8 cellular contexts compared by ENCODE assay signal in the genomic region with DNA sequence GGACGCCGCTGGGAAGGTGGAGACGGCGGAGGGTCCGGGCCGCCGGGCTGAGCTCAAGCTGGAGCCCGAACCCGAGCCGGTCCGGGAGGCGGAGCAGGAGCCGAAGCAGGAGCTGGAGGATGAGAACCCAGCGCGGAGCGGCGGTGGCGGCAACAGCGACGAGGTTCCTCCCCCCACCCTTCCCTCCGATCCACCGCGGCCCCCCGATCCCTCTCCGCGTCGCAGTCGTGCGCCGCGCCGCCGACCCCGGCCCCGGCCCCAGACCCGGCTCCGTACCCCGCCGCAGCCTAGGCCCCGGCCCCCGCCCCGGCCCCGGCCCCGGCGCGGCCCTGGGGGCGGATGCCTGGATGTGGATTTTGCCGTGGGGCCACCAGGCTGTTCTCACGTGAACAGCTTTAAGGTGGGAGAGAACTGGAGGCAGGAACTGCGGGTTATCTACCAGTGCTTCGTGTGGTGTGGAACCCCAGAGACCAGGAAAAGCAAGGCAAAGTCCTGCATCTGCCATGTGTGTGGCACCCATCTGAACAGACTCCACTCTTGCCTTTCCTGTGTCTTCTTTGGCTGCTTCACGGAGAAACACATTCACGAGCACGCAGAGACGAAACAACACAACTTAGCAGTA. TPM values are rescaled to one million over a fixed set of nuclear protein-coding genes. Genes with fewer than 3 reads are reported as not detected.
DNase-seq lines count a peak whose midpoint lies in the region; ATAC-seq and TF ChIP-seq lines count a peak whose summit lies in the region.

No MANE protein-coding gene starts in this region.

- TF ChIP-seq CTCF in LNCaP clone FGC (IDR thresholded peaks at IDR 0.05; ENCODE audit: control insufficient read depth, extremely low read depth, insufficient read depth) (no peak), mammary epithelial cell (conservative IDR thresholded peaks at IDR 0.05 in 1 of 2, IDR thresholded peaks at IDR 0.05 in 1 of 2; ENCODE audit: extremely low read depth in 1 of 2, insufficient read depth in 1 of 2, low read depth in 1 of 2, low read length in 2 of 2) (no peak), liver (IDR thresholded peaks at IDR 0.05; ENCODE audit: low read depth, low read length, missing input control) (no peak), thyroid gland (IDR thresholded peaks at IDR 0.05) (no peak)

- in situ Hi-C loops in mammary epithelial cell (cut with MboI; ENCODE audit: low sequenced_read_pairs in 2 of 2), result no loop called here

- ATAC-seq in activated CD8-positive, alpha-beta memory T cell treated with anti-CD3 and anti-CD28 coated beads, Interleukin-2, amount 10 ng/mL, durations not matched to agents 7 days and 5 days, result peak; percentile 10
- ATAC-seq in GM19397 (IDR thresholded peaks at IDR 0.05; ENCODE audit: unreplicated experiment), result no peak

- no peaks in the 10 kb centered on the region for H3K27me3 Mint-ChIP-seq in activated CD8-positive, alpha-beta memory T cell treated with anti-CD3 and anti-CD28 coated beads, Interleukin-2, amount 10 ng/mL, durations not matched to agents 7 days and 5 days

- H4K20me1 ChIP-seq in mammary epithelial cell (ENCODE audit: insufficient read depth, low read length), result no peaks in the 10 kb centered on the region

- peak overlapping the region; percentile 55 for H3K4me3 ChIP-seq in LNCaP clone FGC (ENCODE audit: low read depth, low read length)
- H3K4me3 ChIP-seq in mammary epithelial cell (replicated peaks in 1 of 3; ENCODE audit: insufficient read depth in 1 of 3, low read depth in 2 of 3, low read length in 3 of 3), result peak overlapping the region; percentile 37 to 64 (median 51)
- H3K4me3 ChIP-seq in liver (ENCODE audit: low read depth in 1 of 3, low read length in 3 of 3), result peak overlapping the region in 2 of 3 donors; percentile 57 to 77
- peak overlapping the region in 1 of 3 donors; percentile 46 for H3K4me3 ChIP-seq in thyroid gland (replicated peaks in 1 of 3)

- H3K4me3 Mint-ChIP-seq in activated CD8-positive, alpha-beta memory T cell treated with anti-CD3 and anti-CD28 coated beads, Interleukin-2, amount 10 ng/mL, durations not matched to agents 7 days and 5 days, result peak overlapping the region; percentile 72

- no TSS peak for BruUV-seq in mammary epithelial cell (replicated peaks; lab: Mats Ljungman, UMichigan)

- TF ChIP-seq RAD21 in liver (IDR thresholded peaks at IDR 0.05), result no peak

- CTCF ChIA-PET in activated CD8-positive, alpha-beta memory T cell treated with anti-CD3 and anti-CD28 coated beads, Interleukin-2, amount 10 ng/mL, durations not matched to agents 7 days and 5 days (lab: Charles Lee), result interaction anchor here (0.6 to 3.1 kb wide), 3 partner anchors 23 to 41 kb away, joined by 3 to 22 read pairs (median 4); partner anchors contain the start of gene CLCN5
- CTCF ChIA-PET in mammary epithelial cell (lab: Charles Lee; ENCODE audit: low non-redundant PET), result no interaction called here

- no peaks in the 10 kb centered on the region for H3K9me3 Mint-ChIP-seq in activated CD8-positive, alpha-beta memory T cell treated with anti-CD3 and anti-CD28 coated beads, Interleukin-2, amount 10 ng/mL, durations not matched to agents 7 days and 5 days (ENCODE audit: low read depth)

- H3K36me3 ChIP-seq in mammary epithelial cell (ENCODE audit: insufficient read depth, low read length) (no peaks in the 10 kb centered on the region), liver (ENCODE audit: control insufficient read depth in 4 of 4, insufficient read depth in 3 of 4, low read depth in 1 of 4, low read length in 3 of 4) (no peaks in the 10 kb centered on the region), thyroid gland (no peaks in the 10 kb centered on the region)

- peaks cover 10% of the 10 kb centered on the region for H3K4me1 ChIP-seq in mammary epithelial cell (ENCODE audit: insufficient read depth, low read length)
- peaks cover 3 to 18% (median 7%) of the 10 kb centered on the region in 4 donors for H3K4me1 ChIP-seq in liver (ENCODE audit: control insufficient read depth in 4 of 4, insufficient read depth in 4 of 4, low read length in 3 of 4)
- H3K4me1 ChIP-seq in thyroid gland, result peaks cover 0 to 5% of the 10 kb centered on the region in 2 donors

- DNase-seq in activated CD8-positive, alpha-beta memory T cell treated with anti-CD3 and anti-CD28 coated beads, Interleukin-2, amount 10 ng/mL, durations not matched to agents 7 days and 5 days, result no peak
- DNase-seq in activated CD8-positive, alpha-beta memory T cell treated with anti-CD3 and anti-CD28 coated beads, Interleukin-2, amount 50 U/mL, for 4 hours, result no peak
- DNase-seq in LNCaP clone FGC (ENCODE audit: low read depth), result no peak
- no peak for DNase-seq in mammary epithelial cell
- DNase-seq in thyroid gland, result no peak
- DNase-seq in NCI-H2196 (lab: John Stamatoyannopoulos, UW; ENCODE audit: unreplicated experiment), result no peak

- peaks cover 17% of the 10 kb centered on the region for H3K4me1 Mint-ChIP-seq in activated CD8-positive, alpha-beta memory T cell treated with anti-CD3 and anti-CD28 coated beads, Interleukin-2, amount 10 ng/mL, durations not matched to agents 7 days and 5 days

- H3K27me3 ChIP-seq in mammary epithelial cell (ENCODE audit: insufficient read depth, low read length) (no peaks in the 10 kb centered on the region), liver (ENCODE audit: control insufficient read depth in 4 of 4, insufficient read depth in 4 of 4, low read length in 3 of 4) (no peaks in the 10 kb centered on the region), thyroid gland (no peaks in the 10 kb centered on the region)

- intact Hi-C loops in mammary epithelial cell (cut with micrococcal nuclease), result loop anchor here (1.0 to 10.0 kb wide), 2 partner anchors 325 to 685 kb away; partner anchors contain the start of gene CCNB3
- intact Hi-C loops in thyroid gland (cut with DNase I), result no loop called here

- 44% methylated on average over 8 of the region's 55 CpGs for WGBS in mammary epithelial cell (ENCODE audit: low coverage, missing lambda C conversion rate)
- WGBS in liver, result 6% methylated on average over 44 of the region's 55 CpGs
- WGBS in thyroid gland, 2 donors, result 16 to 24% methylated on average over 6 to 10 of the region's 55 CpGs

- H3K27ac Mint-ChIP-seq in activated CD8-positive, alpha-beta memory T cell treated with anti-CD3 and anti-CD28 coated beads, Interleukin-2, amount 10 ng/mL, durations not matched to agents 7 days and 5 days, result peak overlapping the region; percentile 52

- no peaks in the 10 kb centered on the region for H3K79me2 ChIP-seq in mammary epithelial cell (ENCODE audit: insufficient read depth, low read length)

- no peaks in the 10 kb centered on the region for H3K36me3 Mint-ChIP-seq in activated CD8-positive, alpha-beta memory T cell treated with anti-CD3 and anti-CD28 coated beads, Interleukin-2, amount 10 ng/mL, durations not matched to agents 7 days and 5 days

- no peak for TF ChIP-seq POLR2A in thyroid gland (IDR thresholded peaks at IDR 0.05)

- H3K27ac ChIP-seq in mammary epithelial cell (ENCODE audit: insufficient read depth, low read depth, low read length), result no peak overlapping the region
- H3K27ac ChIP-seq in liver (ENCODE audit: low read depth in 1 of 2, low read length in 2 of 2), result peak overlapping the region in 1 of 2 donors; percentile 66
- H3K27ac ChIP-seq in thyroid gland, result peak overlapping the region; percentile 72 to 78 (median 77)

- dilution Hi-C loops in mammary epithelial cell (cut with HindIII; ENCODE audit: low sequenced_read_pairs), result no loop called here

- peak overlapping the region; percentile 73 for H3K4me2 ChIP-seq in mammary epithelial cell (ENCODE audit: insufficient read depth, low read depth, low read length)

- H3K9ac ChIP-seq in mammary epithelial cell (ENCODE audit: insufficient read depth, low read length) (no peak overlapping the region), liver (ENCODE audit: low read depth in 1 of 2, low read length in 2 of 2) (no peak overlapping the region)

- peak overlapping the region; percentile 73 for H2AFZ ChIP-seq in mammary epithelial cell (ENCODE audit: low read depth, low read length)

- H3K9me3 ChIP-seq in mammary epithelial cell (replicated peaks; ENCODE audit: insufficient read depth, low read length), result no peaks in the 10 kb centered on the region
- no peaks in the 10 kb centered on the region for H3K9me3 ChIP-seq in liver (ENCODE audit: control insufficient read depth in 4 of 4, low read length in 3 of 4)
- H3K9me3 ChIP-seq in thyroid gland, result no peaks in the 10 kb centered on the region

TF ChIP-seq in liver, 16 proteins besides CTCF, POLR2A, EP300 and RAD21 (continues in another document):
- no peak for TF ChIP-seq JUND (IDR thresholded peaks at IDR 0.05)

RNA-seq across cellular contexts. Expression of gene USP27X, which starts 0.5 kb away (rescaled TPM):
- total RNA-seq in activated CD8-positive, alpha-beta memory T cell treated with anti-CD3 and anti-CD28 coated beads, Interleukin-2, amount 10 ng/mL, durations not matched to agents 7 days and 5 days, result 1 to 10 TPM; 1.0 to 1.7 TPM
- total RNA-seq in mammary epithelial cell, result 1 to 10 TPM; 2.4 to 2.5 TPM
- polyA plus RNA-seq in mammary epithelial cell, result 2.7 TPM
- polyA minus RNA-seq in mammary epithelial cell, result 2.3 TPM
- total RNA-seq in liver, result 1 to 10 TPM; 1.4 to 4.7 TPM
- polyA plus RNA-seq in liver, result under 1 TPM; 0.26 to 0.93 TPM
- total RNA-seq in thyroid gland, result 1 to 10 TPM; 2.3 to 4.6 (median 2.8) TPM

RNA-seq across cellular contexts. Expression of gene CLCN5, which starts 42.6 kb away (rescaled TPM):
- 1 to 10 TPM; 4.0 to 5.3 TPM for total RNA-seq in activated CD8-positive, alpha-beta memory T cell treated with anti-CD3 and anti-CD28 coated beads, Interleukin-2, amount 10 ng/mL, durations not matched to agents 7 days and 5 days
- total RNA-seq in mammary epithelial cell, result 10 to 100 TPM in 1 of 2 donors, 1 to 10 TPM in 1; 6.9 to 10.8 TPM
- polyA plus RNA-seq in mammary epithelial cell, result 3.2 TPM
- polyA minus RNA-seq in mammary epithelial cell, result 31.6 TPM
- total RNA-seq in liver, result 10 to 100 TPM; 22.3 to 56.1 TPM
- 1 to 10 TPM; 5.6 to 6.9 TPM for polyA plus RNA-seq in liver
- 10 to 100 TPM in 2 of 4 donors, 1 to 10 TPM in 2; 7.3 to 12.6 (median 10.1) TPM for total RNA-seq in thyroid gland

RNA-seq across cellular contexts. Expression of gene PAGE4, which starts 50.7 kb away (rescaled TPM):
- total RNA-seq in activated CD8-positive, alpha-beta memory T cell treated with anti-CD3 and anti-CD28 coated beads, Interleukin-2, amount 10 ng/mL, durations not matched to agents 7 days and 5 days, result not detected
- not detected for total RNA-seq in mammary epithelial cell
- not detected for polyA plus RNA-seq in mammary epithelial cell
- polyA minus RNA-seq in mammary epithelial cell, result not detected
- not detected for total RNA-seq in liver
- not detected for polyA plus RNA-seq in liver
- not detected for total RNA-seq in thyroid gland
